23 cellular contexts compared by ENCODE assay signal in genomic region chr10:36425140-36425797, GRCh38.
"Had no signal": no experiment of that assay in that cellular context is flagged by ENCODE, and none has a peak within 500 bp of the region (broad histone marks: within the 10 kb centered on the region; RNA-seq: fewer than 3 reads in every experiment).

No MANE protein-coding gene starts in this region.

- H3K4me3 Mint-ChIP-seq: activated B cell treated with CpG ODN at 0.5 μM for 24 hours; activated CD8-positive, alpha-beta T cell treated with anti-CD3 and anti-CD28 coated beads for 36 hours; activated T-cell treated with anti-CD3 and anti-CD28 coated beads, Interleukin-2, amount 50 U/mL, for 4 hours; activated T-helper 17 cell treated with anti-CD3 and anti-CD28 coated beads, Interleukin-2, amount 50 U/mL, for 72 hours; natural killer cell; T-helper 2 cell treated with Interferon-gamma antibody and Interleukin-4, amounts not matched to agents 5 μg/mL and 100 μg/mL, for 36 hours had no signal

- H3K27me3 Mint-ChIP-seq: activated B cell treated with CpG ODN at 0.5 μM for 24 hours; activated CD8-positive, alpha-beta T cell treated with anti-CD3 and anti-CD28 coated beads for 36 hours; activated T-helper 17 cell treated with anti-CD3 and anti-CD28 coated beads, Interleukin-2, amount 50 U/mL, for 72 hours; progenitor cell of endocrine pancreas had no signal

- H3K36me3 ChIP-seq: left lung, lower lobe of right lung, right lobe of liver, thoracic aorta, uterus had no signal

- H3K9me3 ChIP-seq: lower lobe of right lung, right lobe of liver, thoracic aorta, uterus had no signal

- H3K4me3 ChIP-seq: left lung, lower lobe of right lung, right lobe of liver, skin epidermis, thoracic aorta, uterus had no signal

- H3K4me1 Mint-ChIP-seq: activated B cell treated with CpG ODN at 0.5 μM for 24 hours; activated T-helper 17 cell treated with anti-CD3 and anti-CD28 coated beads, Interleukin-2, amount 50 U/mL, for 72 hours; natural killer cell had no signal

- H3K27ac Mint-ChIP-seq: activated B cell treated with CpG ODN at 0.5 μM for 24 hours; activated CD8-positive, alpha-beta T cell treated with anti-CD3 and anti-CD28 coated beads for 36 hours; activated T-helper 17 cell treated with anti-CD3 and anti-CD28 coated beads, Interleukin-2, amount 50 U/mL, for 72 hours; natural killer cell; progenitor cell of endocrine pancreas; T-helper 2 cell treated with Interferon-gamma antibody and Interleukin-4, amounts not matched to agents 5 μg/mL and 100 μg/mL, for 36 hours had no signal

- H3K27ac ChIP-seq: left lung, lower lobe of right lung, right lobe of liver, skin epidermis, thoracic aorta, uterus had no signal

- ATAC-seq: activated CD8-positive, alpha-beta T cell treated with anti-CD3 and anti-CD28 coated beads for 36 hours; activated T-cell treated with anti-CD3 and anti-CD28 coated beads, Interleukin-2, amount 50 U/mL, for 4 hours; activated T-helper 17 cell treated with anti-CD3 and anti-CD28 coated beads, Interleukin-2, amount 50 U/mL, for 72 hours; left lung; lower lobe of right lung; natural killer cell; right lobe of liver; stimulated activated naive CD8-positive, alpha-beta T cell treated with anti-CD3 and anti-CD28 coated beads, Interleukin-15, Interleukin-2, amounts not matched to agents 100 U/mL and 50 U/mL, for 24 hours had no signal

- DNase-seq: activated B cell treated with CpG ODN at 0.5 μM for 24 hours; activated CD4-positive, alpha-beta T cell treated with anti-CD3 and anti-CD28 coated beads, Interleukin-2, amount 50 U/mL, for 1 hour; activated CD8-positive, alpha-beta T cell treated with anti-CD3 and anti-CD28 coated beads for 36 hours; activated gamma-delta T cell treated with Interleukin-2 at 50 U/mL for 16 hours; activated naive CD4-positive, alpha-beta T cell treated with anti-CD3 and anti-CD28 coated beads, Interleukin-2, amount 50 U/mL, for 16 hours; activated T-cell treated with anti-CD3 and anti-CD28 coated beads, Interleukin-2, amount 50 U/mL, for 4 hours; amygdala; caudate nucleus; left lung; lower lobe of right lung; mesenchymal stem cell; natural killer cell; right lobe of liver; stimulated activated CD4-positive, alpha-beta T cell treated with anti-CD3 and anti-CD28 coated beads, Interleukin-12 subunit alpha, Interleukin-12 subunit beta, amount 100 ng/mL, for 4 hours; stimulated activated CD4-positive, alpha-beta T cell treated with anti-CD3 and anti-CD28 coated beads, Interleukin-4, amount 100 ng/mL, for 1 hour; stimulated activated naive CD8-positive, alpha-beta T cell treated with anti-CD3 and anti-CD28 coated beads, Interleukin-15, Interleukin-2, amounts not matched to agents 100 U/mL and 50 U/mL, for 24 hours; trophoblast cell; uterus had no signal
